Comparison of ENCODE assay signal across 12 cellular contexts in the genomic region with DNA sequence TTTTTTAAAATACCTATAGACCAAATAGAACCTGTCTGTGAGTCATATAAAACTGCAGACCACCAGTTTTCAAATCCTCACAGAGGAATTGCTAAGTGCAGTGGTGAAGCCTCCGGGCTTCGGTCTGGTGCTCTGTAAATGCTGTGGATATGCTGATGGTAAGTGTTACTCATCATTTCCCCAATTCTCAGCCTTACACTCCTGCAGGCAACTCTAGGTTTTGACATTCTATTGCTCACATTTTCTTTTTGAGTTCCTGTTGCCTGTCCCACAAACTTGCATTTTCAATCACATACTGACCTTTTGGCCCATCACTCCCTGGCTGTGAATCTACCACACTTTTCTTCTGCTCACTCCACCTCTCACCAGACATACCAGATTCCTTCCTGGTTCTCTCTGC.
DNase-seq lines count a peak whose midpoint lies in the region; ATAC-seq lines count a peak whose summit lies in the region.
"Had no signal": no experiment of that assay in that cellular context is flagged by ENCODE, and none has a peak within 500 bp of the region (broad histone marks: within the 10 kb centered on the region; RNA-seq: fewer than 3 reads in every experiment).

No MANE protein-coding gene starts in this region.

- H3K36me3 Mint-ChIP-seq in memory B cell, result peaks cover 2% of the 10 kb centered on the region
- H3K36me3 Mint-ChIP-seq: IgD-negative memory B cell, immature natural killer cell had no signal

- no peak overlapping the region for H3K4me3 Mint-ChIP-seq in memory B cell
- H3K4me3 Mint-ChIP-seq: IgD-negative memory B cell, immature natural killer cell, nephron progenitor cell had no signal

- no peaks in the 10 kb centered on the region for H3K27me3 Mint-ChIP-seq in memory B cell
- H3K27me3 Mint-ChIP-seq: IgD-negative memory B cell had no signal

- ATAC-seq in GM18909 (IDR thresholded peaks at IDR 0.05; ENCODE audit: poor library complexity, unreplicated experiment) (peak; percentile 86), GM21423 (IDR thresholded peaks at IDR 0.05; ENCODE audit: unreplicated experiment) (peak; percentile 90), HG03095 (IDR thresholded peaks at IDR 0.05; ENCODE audit: unreplicated experiment) (peak; percentile 82), memory B cell (ENCODE audit: low read depth) (peak; percentile 44)

- peaks cover 6% of the 10 kb centered on the region for H3K4me1 Mint-ChIP-seq in memory B cell
- H3K4me1 Mint-ChIP-seq: immature natural killer cell, nephron progenitor cell had no signal

- H3K9me3 Mint-ChIP-seq in memory B cell, result no peaks in the 10 kb centered on the region
- H3K9me3 Mint-ChIP-seq: IgD-negative memory B cell, nephron progenitor cell had no signal

- no peak overlapping the region for H3K27ac Mint-ChIP-seq in memory B cell
- H3K27ac Mint-ChIP-seq: IgD-negative memory B cell, immature natural killer cell, nephron progenitor cell had no signal

- DNase-seq in memory B cell (ENCODE audit: low spot score in 2 of 2) (no peak), NCI-H187 treated with DMSO at 0.1 percent for 48 hours (lab: John Stamatoyannopoulos, UW) (no peak), NCI-H1436 (lab: John Stamatoyannopoulos, UW) (no peak), globus pallidus (ENCODE audit: low spot score) (no peak)
- DNase-seq: activated CD8-positive, alpha-beta memory T cell treated with anti-CD3 and anti-CD28 coated beads for 24 hours; immature natural killer cell; nephron progenitor cell; SJCRH30 had no signal
